ENCODE assay signal across 22 cellular contexts in the genomic region with DNA sequence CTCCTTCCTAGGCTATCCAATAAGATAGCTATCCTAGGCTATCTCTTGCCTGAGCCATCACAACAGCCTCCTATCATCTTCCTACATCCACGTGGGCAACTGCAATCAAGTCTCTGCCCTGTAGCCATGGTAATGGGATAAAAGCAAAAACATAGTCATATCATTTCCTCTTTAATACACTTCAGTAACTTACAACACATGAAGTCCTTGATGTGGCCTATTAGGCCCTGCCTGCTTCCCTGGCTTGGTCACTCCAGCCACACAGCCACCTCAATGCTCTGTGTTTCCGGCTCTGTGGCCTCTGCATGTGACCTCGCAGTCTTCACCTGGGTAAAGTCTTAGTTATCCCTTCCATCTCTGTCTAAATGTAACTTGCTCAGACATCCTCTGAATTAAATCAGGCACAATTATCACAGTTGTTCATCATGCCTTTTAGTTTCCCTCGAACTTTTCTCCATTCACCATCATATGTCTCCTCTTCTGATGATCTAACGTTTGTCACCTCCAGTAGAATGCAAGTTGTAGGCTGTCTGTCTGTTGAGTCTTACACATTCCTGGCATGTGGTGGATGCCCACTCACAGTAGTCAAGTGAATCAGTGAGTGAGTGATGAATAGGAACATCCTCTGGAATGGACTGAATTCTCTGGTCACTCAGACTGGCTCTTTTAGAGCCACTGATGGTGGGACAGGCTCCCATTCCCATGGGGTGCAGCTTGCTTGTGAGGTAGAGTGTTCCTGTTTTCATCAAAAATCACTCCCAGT.
A peak's percentile ranks its signal among the peaks of the same experiment; 100 is the strongest.
DNase-seq lines count a peak whose midpoint lies in the region; ATAC-seq and TF ChIP-seq lines count a peak whose summit lies in the region.
"Had no signal": no experiment of that assay in that cellular context is flagged by ENCODE, and none has a peak within 500 bp of the region (broad histone marks: within the 10 kb centered on the region; RNA-seq: fewer than 3 reads in every experiment).

No MANE protein-coding gene starts in this region.

- no peak for ATAC-seq in aorta (ENCODE audit: low FRiP score)
- ATAC-seq: heart left ventricle, mucosa of descending colon had no signal

- H3K4me3 Mint-ChIP-seq in activated CD4-positive, alpha-beta T cell treated with anti-CD3 and anti-CD28 coated beads, Interleukin-2, amount 10 ng/mL, durations not matched to agents 24 days and 14 days: no peak overlapping the region
- no peak overlapping the region for H3K4me3 Mint-ChIP-seq in immature natural killer cell
- H3K4me3 Mint-ChIP-seq: activated naive CD8-positive, alpha-beta T cell treated with anti-CD3 and anti-CD28 coated beads, Interleukin-2, amount 10 ng/mL, durations not matched to agents 7 days and 5 days had no signal

- H3K36me3 ChIP-seq in aorta (ENCODE audit: control insufficient read depth in 1 of 2, insufficient read depth in 2 of 2, low read length in 1 of 2): no peaks in the 10 kb centered on the region
- H3K36me3 ChIP-seq: BE2C, brain microvascular endothelial cell, colonic mucosa, heart left ventricle, neutrophil, vagina had no signal

- TF ChIP-seq CTCF in coronary artery (IDR thresholded peaks at IDR 0.05): no peak

- intact Hi-C loops in activated CD4-positive, alpha-beta T cell treated with anti-CD3 and anti-CD28 coated beads, Interleukin-2, amount 10 ng/mL, durations not matched to agents 24 days and 14 days (cut with micrococcal nuclease): no loop called here
- intact Hi-C loops in aorta (cut with DNase I): no loop called here

- peaks cover 17% of the 10 kb centered on the region for H3K27me3 Mint-ChIP-seq in activated CD4-positive, alpha-beta T cell treated with anti-CD3 and anti-CD28 coated beads, Interleukin-2, amount 10 ng/mL, durations not matched to agents 24 days and 14 days
- peaks cover 0 to 1% (median 0%) of the 10 kb centered on the region in 3 donors for H3K27me3 Mint-ChIP-seq in immature natural killer cell (ENCODE audit: low read depth in 3 of 3)

- H3K4me3 ChIP-seq in aorta (ENCODE audit: low read length in 2 of 2) (no peak overlapping the region), coronary artery (no peak overlapping the region)
- H3K4me3 ChIP-seq: colonic mucosa, heart left ventricle, mucosa of descending colon, smooth muscle cell, vagina had no signal

- no peaks in the 10 kb centered on the region for H3K9me3 ChIP-seq in aorta (ENCODE audit: control insufficient read depth, low read length)
- H3K9me3 ChIP-seq: BE2C, colonic mucosa, heart left ventricle, mucosa of descending colon, neutrophil, vagina had no signal

- H3K9me3 Mint-ChIP-seq in activated CD4-positive, alpha-beta T cell treated with anti-CD3 and anti-CD28 coated beads, Interleukin-2, amount 10 ng/mL, durations not matched to agents 24 days and 14 days: no peaks in the 10 kb centered on the region
- H3K9me3 Mint-ChIP-seq in immature natural killer cell: no peaks in the 10 kb centered on the region
- H3K9me3 Mint-ChIP-seq: activated naive CD8-positive, alpha-beta T cell treated with anti-CD3 and anti-CD28 coated beads, Interleukin-2, amount 10 ng/mL, durations not matched to agents 7 days and 5 days had no signal

- H3K36me3 Mint-ChIP-seq in activated CD4-positive, alpha-beta T cell treated with anti-CD3 and anti-CD28 coated beads, Interleukin-2, amount 10 ng/mL, durations not matched to agents 24 days and 14 days (ENCODE audit: low read depth): no peaks in the 10 kb centered on the region
- H3K36me3 Mint-ChIP-seq in immature natural killer cell: no peaks in the 10 kb centered on the region
- H3K36me3 Mint-ChIP-seq: activated naive CD8-positive, alpha-beta T cell treated with anti-CD3 and anti-CD28 coated beads, Interleukin-2, amount 10 ng/mL, durations not matched to agents 7 days and 5 days had no signal

- DNase-seq in activated CD4-positive, alpha-beta T cell treated with anti-CD3 and anti-CD28 coated beads, Interleukin-2, amount 10 ng/mL, durations not matched to agents 24 days and 14 days: peak; percentile 26
- no peak for DNase-seq in activated CD4-positive, alpha-beta T cell treated with anti-CD3 and anti-CD28 coated beads for 48 hours
- DNase-seq in NCI-H226 (peak; percentile 12), immature natural killer cell (peak; percentile 51 to 67 (median 53)), aorta (no peak), NCI-H526 treated with DMSO at 0.1 percent for 48 hours (lab: John Stamatoyannopoulos, UW) (no peak), coronary artery (ENCODE audit: low spot score) (no peak), NCI-H2029 treated with DMSO at 0.1 percent for 48 hours (lab: John Stamatoyannopoulos, UW) (no peak)
- DNase-seq: activated CD4-positive, alpha-beta T cell treated with anti-CD3 and anti-CD28 coated beads, Interleukin-2, amount 50 U/mL, for 1 hour; activated naive CD8-positive, alpha-beta T cell treated with anti-CD3 and anti-CD28 coated beads, Interleukin-2, amount 10 ng/mL, durations not matched to agents 7 days and 5 days; BE2C; brain microvascular endothelial cell; colonic mucosa; GOT3; heart left ventricle; mucosa of descending colon; NCI-H1105 treated with DMSO at 0.1 percent for 48 hours; NCI-H524 treated with DMSO at 0.1 percent for 48 hours; stimulated activated CD4-positive, alpha-beta T cell treated with anti-CD3 and anti-CD28 coated beads, Interleukin-4, amount 100 ng/mL, for 24 hours had no signal

- H3K27ac Mint-ChIP-seq in activated CD4-positive, alpha-beta T cell treated with anti-CD3 and anti-CD28 coated beads, Interleukin-2, amount 10 ng/mL, durations not matched to agents 24 days and 14 days: no peak overlapping the region
- H3K27ac Mint-ChIP-seq in immature natural killer cell: no peak overlapping the region
- H3K27ac Mint-ChIP-seq: activated naive CD8-positive, alpha-beta T cell treated with anti-CD3 and anti-CD28 coated beads, Interleukin-2, amount 10 ng/mL, durations not matched to agents 7 days and 5 days had no signal

- peaks cover 8 to 23% of the 10 kb centered on the region in 2 donors for H3K4me1 ChIP-seq in aorta (ENCODE audit: control insufficient read depth in 1 of 2, insufficient read depth in 2 of 2, low read length in 2 of 2)
- H3K4me1 ChIP-seq: BE2C, colonic mucosa, vagina had no signal

- H3K4me1 Mint-ChIP-seq in activated CD4-positive, alpha-beta T cell treated with anti-CD3 and anti-CD28 coated beads, Interleukin-2, amount 10 ng/mL, durations not matched to agents 24 days and 14 days: no peaks in the 10 kb centered on the region
- no peaks in the 10 kb centered on the region for H3K4me1 Mint-ChIP-seq in immature natural killer cell
- H3K4me1 Mint-ChIP-seq: activated naive CD8-positive, alpha-beta T cell treated with anti-CD3 and anti-CD28 coated beads, Interleukin-2, amount 10 ng/mL, durations not matched to agents 7 days and 5 days had no signal

- no peaks in the 10 kb centered on the region for H3K27me3 ChIP-seq in aorta (ENCODE audit: control insufficient read depth in 1 of 2, insufficient read depth in 2 of 2, low read length in 1 of 2)
- H3K27me3 ChIP-seq: BE2C, brain microvascular endothelial cell, colonic mucosa, heart left ventricle, neutrophil, vagina had no signal

- H3K27ac ChIP-seq in aorta (ENCODE audit: low read depth in 1 of 2, low read length in 2 of 2) (peak overlapping the region; percentile 52 to 80), coronary artery (no peak overlapping the region)
- H3K27ac ChIP-seq: brain microvascular endothelial cell, colonic mucosa, heart left ventricle, neutrophil, vagina had no signal

- 87 to 89% methylated on average over 5 of the region's 5 CpGs for WGBS in aorta, 2 donors

Comparison
In these comparisons a context has a peak if more than half of its experiments do, and no peak if none do; other contexts are left out.
1. DNase-seq: peak in activated CD4-positive, alpha-beta T cell treated with anti-CD3 and anti-CD28 coated beads, Interleukin-2, amount 10 ng/mL, durations not matched to agents 24 days and 14 days (single experiment), NCI-H226 (single experiment) and immature natural killer cell (3 of 3); none in activated CD4-positive, alpha-beta T cell treated with anti-CD3 and anti-CD28 coated beads for 48 hours (single experiment), aorta (0 of 2), NCI-H526 treated with DMSO at 0.1 percent for 48 hours (single experiment), coronary artery (single experiment) and NCI-H2029 treated with DMSO at 0.1 percent for 48 hours (single experiment).
2. H3K27ac ChIP-seq: peak in aorta (2 of 2); none in coronary artery (0 of 2).